Comparison of ENCODE assay signal across 8 cellular contexts in the genomic region with DNA sequence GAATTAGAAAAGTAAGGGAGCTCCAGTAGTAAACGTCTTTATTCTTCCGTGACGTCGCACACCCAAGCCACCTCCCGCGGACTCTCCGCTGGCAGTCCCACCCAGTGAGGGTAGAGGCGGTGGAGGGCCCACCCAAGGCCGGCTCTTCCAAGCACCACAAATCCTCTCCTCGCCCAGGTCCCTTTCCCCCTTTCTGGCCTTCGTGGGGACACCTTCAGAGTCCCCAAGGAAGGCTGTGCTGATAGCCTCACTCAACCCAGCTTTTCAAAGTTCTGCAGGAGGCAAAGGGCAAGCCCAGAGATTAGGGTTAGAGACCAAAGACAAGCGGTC. TPM values are rescaled to one million over a fixed set of nuclear protein-coding genes. Genes with fewer than 3 reads are reported as not detected.
DNase-seq lines count a peak whose midpoint lies in the region; ATAC-seq lines count a peak whose summit lies in the region.

No MANE protein-coding gene starts in this region.

- H3K4me1 Mint-ChIP-seq in activated T-helper 17 cell treated with anti-CD3 and anti-CD28 coated beads, Interleukin-2, amount 50 U/mL, for 72 hours, result peaks cover 20% of the 10 kb centered on the region

- H3K4me1 ChIP-seq in iPS DF 6.9 (ENCODE audit: control insufficient read depth, insufficient read depth, low read length), result no peaks in the 10 kb centered on the region

- peak overlapping the region; percentile 68; the same call in 1 of the 2 replicates for H3K4me3 ChIP-seq in iPS DF 6.9 (ENCODE audit: low read length)

- H3K9me3 ChIP-seq in iPS DF 6.9 (ENCODE audit: control insufficient read depth, insufficient read depth, low read length), result no peaks in the 10 kb centered on the region

- WGBS in iPS DF 6.9 (ENCODE audit: insufficient coverage, insufficient read length), result no CpG with 5 or more reads among the region's 12 CpGs

- peak; percentile 31 for ATAC-seq in GM18909 (IDR thresholded peaks at IDR 0.05; ENCODE audit: poor library complexity, unreplicated experiment)
- peak; percentile 14 for ATAC-seq in HG03045 (IDR thresholded peaks at IDR 0.05; ENCODE audit: unreplicated experiment)
- peak; percentile 31 for ATAC-seq in activated T-helper 17 cell treated with anti-CD3 and anti-CD28 coated beads, Interleukin-2, amount 50 U/mL, for 72 hours (replicated peaks)
- peak; percentile 53 for ATAC-seq in stimulated activated naive CD8-positive, alpha-beta T cell treated with anti-CD3 and anti-CD28 coated beads, Interleukin-15, Interleukin-2, amounts not matched to agents 100 U/mL and 50 U/mL, for 24 hours

- DNase-seq in iPS DF 6.9 (ENCODE audit: low read depth, low spot score), result no peak
- no peak for DNase-seq in stimulated activated naive CD8-positive, alpha-beta T cell treated with anti-CD3 and anti-CD28 coated beads, Interleukin-15, Interleukin-2, amounts not matched to agents 100 U/mL and 50 U/mL, for 24 hours
- DNase-seq in DMS79 treated with DMSO at 0.1 percent for 48 hours (lab: John Stamatoyannopoulos, UW), result no peak
- no peak for DNase-seq in NCI-H1694 (lab: John Stamatoyannopoulos, UW)
- no peak for DNase-seq in NCI-H526 treated with DMSO at 0.1 percent for 48 hours (lab: John Stamatoyannopoulos, UW)

- no peaks in the 10 kb centered on the region for H3K9me3 Mint-ChIP-seq in activated T-helper 17 cell treated with anti-CD3 and anti-CD28 coated beads, Interleukin-2, amount 50 U/mL, for 72 hours

- H3K36me3 ChIP-seq in iPS DF 6.9 (ENCODE audit: control insufficient read depth, insufficient read depth, low read length), result peaks cover 16% of the 10 kb centered on the region

- peaks cover 86% of the 10 kb centered on the region for H3K36me3 Mint-ChIP-seq in activated T-helper 17 cell treated with anti-CD3 and anti-CD28 coated beads, Interleukin-2, amount 50 U/mL, for 72 hours (ENCODE audit: low read depth)

- no peaks in the 10 kb centered on the region for H3K27me3 Mint-ChIP-seq in activated T-helper 17 cell treated with anti-CD3 and anti-CD28 coated beads, Interleukin-2, amount 50 U/mL, for 72 hours

- H3K27me3 ChIP-seq in iPS DF 6.9 (ENCODE audit: control insufficient read depth, insufficient read depth, low read length), result no peaks in the 10 kb centered on the region

- peak overlapping the region; percentile 99 for H3K4me3 Mint-ChIP-seq in activated T-helper 17 cell treated with anti-CD3 and anti-CD28 coated beads, Interleukin-2, amount 50 U/mL, for 72 hours

- no peak overlapping the region for H3K27ac ChIP-seq in iPS DF 6.9 (ENCODE audit: low read length)

- H3K27ac Mint-ChIP-seq in activated T-helper 17 cell treated with anti-CD3 and anti-CD28 coated beads, Interleukin-2, amount 50 U/mL, for 72 hours, result peak overlapping the region; percentile 98

RNA-seq across cellular contexts. Expression of a gene that starts 0.3 kb away (rescaled TPM):
- total RNA-seq in activated T-helper 17 cell treated with anti-CD3 and anti-CD28 coated beads, Interleukin-2, amount 50 U/mL, for 72 hours, result 10 to 100 TPM; 44.8 to 61.4 TPM

RNA-seq across cellular contexts. Expression of a gene that starts 9.8 kb away (rescaled TPM):
- total RNA-seq in activated T-helper 17 cell treated with anti-CD3 and anti-CD28 coated beads, Interleukin-2, amount 50 U/mL, for 72 hours, result 10 to 100 TPM in 1 of 2 donors, 1 to 10 TPM in 1; 9.4 to 13.4 TPM

RNA-seq across cellular contexts. Expression of a gene that starts 23.3 kb away (rescaled TPM):
- total RNA-seq in activated T-helper 17 cell treated with anti-CD3 and anti-CD28 coated beads, Interleukin-2, amount 50 U/mL, for 72 hours, result not detected

RNA-seq across cellular contexts. Expression of a gene that starts 27.5 kb away (rescaled TPM):
- 1 to 10 TPM; 4.3 to 4.7 TPM for total RNA-seq in activated T-helper 17 cell treated with anti-CD3 and anti-CD28 coated beads, Interleukin-2, amount 50 U/mL, for 72 hours

RNA-seq across cellular contexts. Expression of a gene that starts 31.1 kb away (rescaled TPM):
- 100 to 1,000 TPM in 1 of 2 donors, 10 to 100 TPM in 1; 45.0 to 108 TPM for total RNA-seq in activated T-helper 17 cell treated with anti-CD3 and anti-CD28 coated beads, Interleukin-2, amount 50 U/mL, for 72 hours
